Comparison of ENCODE assay signal across 12 cellular contexts in genomic region chr16:20320178-20320577, GRCh38. TPM values are rescaled to one million over a fixed set of nuclear protein-coding genes. Genes with fewer than 3 reads are reported as not detected.
"Had no signal": no experiment of that assay in that cellular context is flagged by ENCODE, and none has a peak within 500 bp of the region (broad histone marks: within the 10 kb centered on the region; RNA-seq: fewer than 3 reads in every experiment).

No MANE protein-coding gene starts in this region.

- H3K4me1 ChIP-seq: HAP-1 had no signal

- H3K4me3 ChIP-seq: GM23248, GM23338, HAP-1 had no signal

- DNase-seq: GM23248, GOT3, H7, H9, HCEC 1CT, HFFc6 had no signal

- H3K9me3 ChIP-seq: HAP-1 had no signal

- FAIRE-seq: H1, H54 had no signal

- H3K36me3 ChIP-seq: HAP-1 had no signal

- H3K27ac ChIP-seq: GM23248 had no signal

- ATAC-seq: GM23338, HCT116 had no signal

RNA-seq across cellular contexts. Expression of gene GP2, which starts 7.1 kb away (rescaled TPM):
- total RNA-seq: GM23248, GM23338, H1, H4, H7, H9, HFFc6 had no signal
- polyA plus RNA-seq: GM23248, GM23338, H1 had no signal

RNA-seq across cellular contexts. Expression of gene UMOD, which starts 32.3 kb away (rescaled TPM):
- total RNA-seq: GM23248, GM23338, H1, H4, H7, H9, HFFc6 had no signal
- polyA plus RNA-seq: GM23248, GM23338, H1 had no signal
